11 cellular contexts compared by ENCODE assay signal in genomic region chr3:137815251-137815650, GRCh38. TPM values are rescaled to one million over a fixed set of nuclear protein-coding genes. Genes with fewer than 3 reads are reported as not detected.
"Had no signal": no experiment of that assay in that cellular context is flagged by ENCODE, and none has a peak within 500 bp of the region (broad histone marks: within the 10 kb centered on the region; RNA-seq: fewer than 3 reads in every experiment).

No MANE protein-coding gene starts in this region.

- H2AFZ ChIP-seq: GM23338 had no signal

- H3K9me3 ChIP-seq: HAP-1 had no signal

- H3K4me2 ChIP-seq: GM23338 had no signal

- DNase-seq: H7, HFFc6, KBM-7 had no signal

- H3K27ac ChIP-seq: HL-60 had no signal

- FAIRE-seq: HepG2 had no signal

- H3K4me3 ChIP-seq: GM23338, HAP-1 had no signal

- H3K4me1 ChIP-seq: HAP-1 had no signal

- H3K36me3 ChIP-seq: HAP-1 had no signal

- ATAC-seq: GM23338, HCT116, HepG2 had no signal

RNA-seq across cellular contexts. Expression of gene SOX14, which starts 51.1 kb away (rescaled TPM):
- total RNA-seq: GM23338, H4, HepG2, HFFc6, HT1080 had no signal
- polyA plus RNA-seq: HepG2, IgD-negative memory B cell had no signal
